24 cellular contexts compared by ENCODE assay signal in genomic region chr2:72988041-72988440, GRCh38.
A peak's percentile ranks its signal among the peaks of the same experiment; 100 is the strongest.
DNase-seq lines count a peak whose midpoint lies in the region; ATAC-seq, FAIRE-seq and TF ChIP-seq lines count a peak whose summit lies in the region.
"Had no signal": no experiment of that assay in that cellular context is flagged by ENCODE, and none has a peak within 500 bp of the region (broad histone marks: within the 10 kb centered on the region; RNA-seq: fewer than 3 reads in every experiment).

No MANE protein-coding gene starts in this region.

- H3K9me3 Mint-ChIP-seq in activated T-helper 17 cell treated with anti-CD3 and anti-CD28 coated beads, Interleukin-2, amount 50 U/mL, for 72 hours: no peaks in the 10 kb centered on the region

- H3K9me3 ChIP-seq in heart right ventricle (no peaks in the 10 kb centered on the region), kidney (ENCODE audit: control insufficient read depth in 1 of 2, low read length in 2 of 2) (no peaks in the 10 kb centered on the region)
- H3K9me3 ChIP-seq: SJCRH30 had no signal

- no peaks in the 10 kb centered on the region for H3K36me3 Mint-ChIP-seq in activated T-helper 17 cell treated with anti-CD3 and anti-CD28 coated beads, Interleukin-2, amount 50 U/mL, for 72 hours (ENCODE audit: low read depth)

- DNase-seq in cardiac septum (ENCODE audit: low spot score) (peak; percentile 59), heart right ventricle (no peak), kidney (peak; percentile 33), sciatic nerve (ENCODE audit: low spot score) (peak; percentile 22), activated gamma-delta T cell (lab: John Stamatoyannopoulos, UW) (no peak), middle frontal gyrus (ENCODE audit: extremely low spot score, low spot score) (no peak)
- DNase-seq: DMS53; GDM1; GOT3; KG1; NCI-H1092 treated with DMSO at 0.1 percent for 48 hours; NCI-H1436 treated with DMSO at 0.1 percent for 48 hours; NCI-H1930; NCI-H2227 treated with DMSO at 0.1 percent for 48 hours; NCI-H510A treated with DMSO at 0.1 percent for 48 hours; NCI-H774; NK-92 treated with Interleukin-12 subunit alpha and Interleukin-12 subunit beta, amount 100 ng/mL, for 24 hours; SJCRH30 had no signal

- H3K4me1 ChIP-seq in heart right ventricle (peaks cover 18 to 52% (median 35%) of the 10 kb centered on the region in 9 donors), kidney (ENCODE audit: control insufficient read depth in 1 of 2, insufficient read depth in 1 of 2, low read depth in 1 of 2, low read length in 2 of 2) (peaks cover 16 to 32% of the 10 kb centered on the region in 2 donors)
- H3K4me1 ChIP-seq: SJCRH30 had no signal

- H3K4me3 ChIP-seq in heart right ventricle: no peak overlapping the region
- H3K4me3 ChIP-seq in kidney (ENCODE audit: low read length in 2 of 2): no peak overlapping the region
- H3K4me3 ChIP-seq: SJCRH30 had no signal

- H3K27ac ChIP-seq in heart right ventricle: no peak overlapping the region
- no peak overlapping the region for H3K27ac ChIP-seq in kidney (ENCODE audit: low read depth in 2 of 2, low read length in 2 of 2)
- H3K27ac ChIP-seq: HL-60, SJCRH30 had no signal

- no peaks in the 10 kb centered on the region for H3K4me1 Mint-ChIP-seq in activated T-helper 17 cell treated with anti-CD3 and anti-CD28 coated beads, Interleukin-2, amount 50 U/mL, for 72 hours

- FAIRE-seq in kidney (lab: Jason Lieb, UNC): no peak
- FAIRE-seq: A204.1, D721Med had no signal

- 94 to 96% methylated on average over 3 of the region's 3 CpGs for WGBS in heart right ventricle, 2 donors

- no peak overlapping the region for H3K4me3 Mint-ChIP-seq in activated T-helper 17 cell treated with anti-CD3 and anti-CD28 coated beads, Interleukin-2, amount 50 U/mL, for 72 hours

- ATAC-seq in heart right ventricle (no peak), sciatic nerve (no peak)
- ATAC-seq in activated T-helper 17 cell treated with anti-CD3 and anti-CD28 coated beads, Interleukin-2, amount 50 U/mL, for 72 hours (replicated peaks): no peak
- ATAC-seq: HCT116, Panc1 had no signal

- TF ChIP-seq CTCF in heart right ventricle (IDR thresholded peaks at IDR 0.05): no peak
- no peak for TF ChIP-seq CTCF in kidney (IDR thresholded peaks at IDR 0.05; ENCODE audit: borderline replicate concordance, extremely low read depth, insufficient read depth)

- no peak overlapping the region for H3K9ac ChIP-seq in kidney (ENCODE audit: low read length in 2 of 2)

- peaks cover 0 to 25% (median 0%) of the 10 kb centered on the region in 9 donors for H3K36me3 ChIP-seq in heart right ventricle
- H3K36me3 ChIP-seq in kidney (ENCODE audit: control insufficient read depth in 1 of 2, insufficient read depth in 2 of 2, low read length in 2 of 2): peaks cover 0 to 2% of the 10 kb centered on the region in 2 donors
- H3K36me3 ChIP-seq: SJCRH30 had no signal

- H3K27me3 ChIP-seq in heart right ventricle: no peaks in the 10 kb centered on the region
- H3K27me3 ChIP-seq: SJCRH30 had no signal

- intact Hi-C loops in cardiac septum (cut with DNase I) (loop anchor here (5.0 kb wide), 1 partner anchor 96 kb away; no protein-coding TSS in a partner anchor), heart right ventricle (cut with DNase I) (no loop called here), kidney (cut with DNase I) (no loop called here), sciatic nerve (cut with DNase I) (no loop called here)

- no peak overlapping the region for H3K27ac Mint-ChIP-seq in activated T-helper 17 cell treated with anti-CD3 and anti-CD28 coated beads, Interleukin-2, amount 50 U/mL, for 72 hours

- H3K27me3 Mint-ChIP-seq in activated T-helper 17 cell treated with anti-CD3 and anti-CD28 coated beads, Interleukin-2, amount 50 U/mL, for 72 hours: no peaks in the 10 kb centered on the region

Comparison
In these comparisons a context has a peak if more than half of its experiments do, and no peak if none do; other contexts are left out.
1. DNase-seq: peak in cardiac septum (single experiment), kidney (single experiment) and sciatic nerve (single experiment); none in heart right ventricle (0 of 2), activated gamma-delta T cell (single experiment) and middle frontal gyrus (single experiment).